In genomic region chr4:73404042-73404441, GRCh38 we compare ENCODE assay signal across 1 cellular context.
A peak's percentile ranks its signal among the peaks of the same experiment; 100 is the strongest.
TF ChIP-seq lines count a peak whose summit lies in the region.

TSS of gene ALB (plus strand) at chr4:73404287. CDS start at chr4:73404328, 41 bp downstream.

TF ChIP-seq in HepG2, 621 proteins besides CTCF, POLR2A, EP300 and RAD21 (continued from another document and continues in another):
- TF ChIP-seq, protein P1, sequence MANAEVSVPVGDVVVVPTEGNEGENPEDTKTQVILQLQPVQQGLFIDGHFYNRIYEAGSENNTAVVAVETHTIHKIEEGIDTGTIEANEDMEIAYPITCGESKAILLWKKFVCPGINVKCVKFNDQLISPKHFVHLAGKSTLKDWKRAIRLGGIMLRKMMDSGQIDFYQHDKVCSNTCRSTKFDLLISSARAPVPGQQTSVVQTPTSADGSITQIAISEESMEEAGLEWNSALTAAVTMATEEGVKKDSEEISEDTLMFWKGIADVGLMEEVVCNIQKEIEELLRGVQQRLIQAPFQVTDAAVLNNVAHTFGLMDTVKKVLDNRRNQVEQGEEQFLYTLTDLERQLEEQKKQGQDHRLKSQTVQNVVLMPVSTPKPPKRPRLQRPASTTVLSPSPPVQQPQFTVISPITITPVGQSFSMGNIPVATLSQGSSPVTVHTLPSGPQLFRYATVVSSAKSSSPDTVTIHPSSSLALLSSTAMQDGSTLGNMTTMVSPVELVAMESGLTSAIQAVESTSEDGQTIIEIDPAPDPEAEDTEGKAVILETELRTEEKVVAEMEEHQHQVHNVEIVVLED (CRISPR knock-in tag; IDR thresholded peaks at IDR 0.05; ENCODE audit: borderline replicate concordance): no peak
- TF ChIP-seq ZZZ3 (CRISPR knock-in tag; IDR thresholded peaks at IDR 0.05; ENCODE audit: borderline replicate concordance) (no peak), ZFAT (CRISPR knock-in tag; conservative IDR thresholded peaks at IDR 0.05) (no peak), MAZ (IDR thresholded peaks at IDR 0.05; ENCODE audit: borderline replicate concordance, low read depth, low read length) (no peak), MAZ (CRISPR knock-in tag; IDR thresholded peaks at IDR 0.05; ENCODE audit: low read depth) (peak; percentile 62; the same call in 1 of the 2 replicates), ZNF446 (CRISPR knock-in tag; IDR thresholded peaks at IDR 0.05) (no peak), ZSCAN21 (CRISPR knock-in tag; IDR thresholded peaks at IDR 0.05; ENCODE audit: borderline replicate concordance) (no peak), HNRNPL (IDR thresholded peaks at IDR 0.05; ENCODE audit: low read depth, low read length) (no peak), KMT2A (CRISPR knock-in tag; IDR thresholded peaks at IDR 0.05) (peak; percentile 32; the same call in 1 of the 2 replicates), ZNF337 (CRISPR knock-in tag; IDR thresholded peaks at IDR 0.05; ENCODE audit: borderline replicate concordance, low read depth) (no peak), NFRKB (IDR thresholded peaks at IDR 0.05) (no peak), CBX1 (IDR thresholded peaks at IDR 0.05; ENCODE audit: low read depth) (peak; percentile 77), ZNF224 (CRISPR knock-in tag; IDR thresholded peaks at IDR 0.05) (no peak), STAT6 (CRISPR knock-in tag; IDR thresholded peaks at IDR 0.05; ENCODE audit: borderline replicate concordance) (no peak), SMAD3 (CRISPR knock-in tag; IDR thresholded peaks at IDR 0.05) (peak; percentile 83), SALL1 (CRISPR knock-in tag; IDR thresholded peaks at IDR 0.05) (peak; percentile 33; the same call in 1 of the 2 replicates), DZIP1 (CRISPR knock-in tag; IDR thresholded peaks at IDR 0.05) (no peak), ZNF615 (CRISPR knock-in tag; IDR thresholded peaks at IDR 0.05; ENCODE audit: borderline replicate concordance) (no peak), DNMT3B (CRISPR knock-in tag; conservative IDR thresholded peaks at IDR 0.05) (0 out of 2 replicates have a peak, but pooled peaks have one; percentile 26), CENPX (CRISPR knock-in tag; IDR thresholded peaks at IDR 0.05) (no peak), MIER3 (CRISPR knock-in tag; IDR thresholded peaks at IDR 0.05; ENCODE audit: borderline replicate concordance) (peak; percentile 63; the same call in 1 of the 2 replicates), EHMT2 (IDR thresholded peaks at IDR 0.05; ENCODE audit: borderline replicate concordance, low read depth, low read length) (no peak), HNF1B (CRISPR knock-in tag; IDR thresholded peaks at IDR 0.05) (no peak), TAF1 (CRISPR knock-in tag; IDR thresholded peaks at IDR 0.05) (peak; percentile 88), ZFYVE20 (CRISPR knock-in tag; IDR thresholded peaks at IDR 0.05; ENCODE audit: borderline replicate concordance, low read depth) (no peak), ZSCAN22 (CRISPR knock-in tag; IDR thresholded peaks at IDR 0.05) (no peak), HMGA1 (CRISPR knock-in tag; conservative IDR thresholded peaks at IDR 0.05) (no peak), ZFP62 (CRISPR knock-in tag; IDR thresholded peaks at IDR 0.05) (no peak), ZHX2 (IDR thresholded peaks at IDR 0.05; ENCODE audit: low read depth) (no peak), ZHX2 (CRISPR knock-in tag; IDR thresholded peaks at IDR 0.05; ENCODE audit: borderline replicate concordance) (no peak), PITX1 (CRISPR knock-in tag; IDR thresholded peaks at IDR 0.05) (no peak), SP140L (CRISPR knock-in tag; IDR thresholded peaks at IDR 0.05; ENCODE audit: borderline replicate concordance) (0 out of 2 replicates have a peak, but pooled peaks have one; percentile 56), MIXL1 (CRISPR knock-in tag; IDR thresholded peaks at IDR 0.05) (peak; percentile 63), NFIB (CRISPR knock-in tag; IDR thresholded peaks at IDR 0.05; ENCODE audit: borderline replicate concordance) (no peak), ELF3 (CRISPR knock-in tag; IDR thresholded peaks at IDR 0.05) (peak; percentile 46; the same call in 1 of the 2 replicates), ZNF564 (CRISPR knock-in tag; IDR thresholded peaks at IDR 0.05) (0 out of 2 replicates have a peak, but pooled peaks have one; percentile 26), ZBTB38 (CRISPR knock-in tag; IDR thresholded peaks at IDR 0.05) (no peak), ZFX (CRISPR knock-in tag; IDR thresholded peaks at IDR 0.05; ENCODE audit: low read depth) (no peak), ZNF577 (CRISPR knock-in tag; IDR thresholded peaks at IDR 0.05; ENCODE audit: borderline replicate concordance, low read depth) (no peak)
- TF ChIP-seq, protein P2, sequence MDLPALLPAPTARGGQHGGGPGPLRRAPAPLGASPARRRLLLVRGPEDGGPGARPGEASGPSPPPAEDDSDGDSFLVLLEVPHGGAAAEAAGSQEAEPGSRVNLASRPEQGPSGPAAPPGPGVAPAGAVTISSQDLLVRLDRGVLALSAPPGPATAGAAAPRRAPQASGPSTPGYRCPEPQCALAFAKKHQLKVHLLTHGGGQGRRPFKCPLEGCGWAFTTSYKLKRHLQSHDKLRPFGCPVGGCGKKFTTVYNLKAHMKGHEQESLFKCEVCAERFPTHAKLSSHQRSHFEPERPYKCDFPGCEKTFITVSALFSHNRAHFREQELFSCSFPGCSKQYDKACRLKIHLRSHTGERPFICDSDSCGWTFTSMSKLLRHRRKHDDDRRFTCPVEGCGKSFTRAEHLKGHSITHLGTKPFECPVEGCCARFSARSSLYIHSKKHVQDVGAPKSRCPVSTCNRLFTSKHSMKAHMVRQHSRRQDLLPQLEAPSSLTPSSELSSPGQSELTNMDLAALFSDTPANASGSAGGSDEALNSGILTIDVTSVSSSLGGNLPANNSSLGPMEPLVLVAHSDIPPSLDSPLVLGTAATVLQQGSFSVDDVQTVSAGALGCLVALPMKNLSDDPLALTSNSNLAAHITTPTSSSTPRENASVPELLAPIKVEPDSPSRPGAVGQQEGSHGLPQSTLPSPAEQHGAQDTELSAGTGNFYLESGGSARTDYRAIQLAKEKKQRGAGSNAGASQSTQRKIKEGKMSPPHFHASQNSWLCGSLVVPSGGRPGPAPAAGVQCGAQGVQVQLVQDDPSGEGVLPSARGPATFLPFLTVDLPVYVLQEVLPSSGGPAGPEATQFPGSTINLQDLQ (CRISPR knock-in tag; IDR thresholded peaks at IDR 0.05): no peak
- TF ChIP-seq, protein P3, sequence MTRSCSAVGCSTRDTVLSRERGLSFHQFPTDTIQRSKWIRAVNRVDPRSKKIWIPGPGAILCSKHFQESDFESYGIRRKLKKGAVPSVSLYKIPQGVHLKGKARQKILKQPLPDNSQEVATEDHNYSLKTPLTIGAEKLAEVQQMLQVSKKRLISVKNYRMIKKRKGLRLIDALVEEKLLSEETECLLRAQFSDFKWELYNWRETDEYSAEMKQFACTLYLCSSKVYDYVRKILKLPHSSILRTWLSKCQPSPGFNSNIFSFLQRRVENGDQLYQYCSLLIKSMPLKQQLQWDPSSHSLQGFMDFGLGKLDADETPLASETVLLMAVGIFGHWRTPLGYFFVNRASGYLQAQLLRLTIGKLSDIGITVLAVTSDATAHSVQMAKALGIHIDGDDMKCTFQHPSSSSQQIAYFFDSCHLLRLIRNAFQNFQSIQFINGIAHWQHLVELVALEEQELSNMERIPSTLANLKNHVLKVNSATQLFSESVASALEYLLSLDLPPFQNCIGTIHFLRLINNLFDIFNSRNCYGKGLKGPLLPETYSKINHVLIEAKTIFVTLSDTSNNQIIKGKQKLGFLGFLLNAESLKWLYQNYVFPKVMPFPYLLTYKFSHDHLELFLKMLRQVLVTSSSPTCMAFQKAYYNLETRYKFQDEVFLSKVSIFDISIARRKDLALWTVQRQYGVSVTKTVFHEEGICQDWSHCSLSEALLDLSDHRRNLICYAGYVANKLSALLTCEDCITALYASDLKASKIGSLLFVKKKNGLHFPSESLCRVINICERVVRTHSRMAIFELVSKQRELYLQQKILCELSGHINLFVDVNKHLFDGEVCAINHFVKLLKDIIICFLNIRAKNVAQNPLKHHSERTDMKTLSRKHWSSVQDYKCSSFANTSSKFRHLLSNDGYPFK (CRISPR knock-in tag; IDR thresholded peaks at IDR 0.05; ENCODE audit: borderline replicate concordance): no peak
- TF ChIP-seq, protein P4, sequence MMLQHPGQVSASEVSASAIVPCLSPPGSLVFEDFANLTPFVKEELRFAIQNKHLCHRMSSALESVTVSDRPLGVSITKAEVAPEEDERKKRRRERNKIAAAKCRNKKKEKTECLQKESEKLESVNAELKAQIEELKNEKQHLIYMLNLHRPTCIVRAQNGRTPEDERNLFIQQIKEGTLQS (CRISPR knock-in tag; IDR thresholded peaks at IDR 0.05): no peak
